ENCODE assay signal across 19 cellular contexts in the genomic region with DNA sequence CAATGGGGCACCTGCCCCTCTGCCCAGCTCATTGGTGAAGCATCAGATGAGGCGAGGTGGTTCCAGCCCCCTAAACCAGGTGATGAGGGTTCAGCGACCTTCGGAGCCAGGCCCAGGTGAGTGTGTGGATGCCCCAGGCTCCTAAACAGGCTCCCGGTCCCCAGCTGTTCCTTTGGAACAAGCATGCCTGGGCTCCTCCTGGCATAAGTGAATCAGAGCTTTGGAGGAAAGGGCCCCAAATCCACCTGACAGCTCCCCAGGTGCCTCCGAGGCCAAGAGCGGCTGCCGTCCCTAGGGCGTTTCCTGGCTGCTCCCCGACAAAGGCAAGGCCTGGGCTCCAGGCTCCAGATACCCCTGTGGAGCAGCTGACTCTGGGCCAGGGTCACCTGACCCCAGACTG.
DNase-seq lines count a peak whose midpoint lies in the region; ATAC-seq, FAIRE-seq and TF ChIP-seq lines count a peak whose summit lies in the region.
"Had no signal": no experiment of that assay in that cellular context is flagged by ENCODE, and none has a peak within 500 bp of the region (broad histone marks: within the 10 kb centered on the region; RNA-seq: fewer than 3 reads in every experiment).

No MANE protein-coding gene starts in this region.

- H3K27me3 Mint-ChIP-seq in GM23338 (ENCODE audit: insufficient read depth, low read depth, poor library complexity), result peaks cover 19% of the 10 kb centered on the region

- H4K20me1 ChIP-seq in GM23338 (replicated peaks; ENCODE audit: insufficient read depth) (no peaks in the 10 kb centered on the region; the same call in 1 of the 2 replicates), keratinocyte (ENCODE audit: control insufficient read depth, extremely low read depth, insufficient read depth, low read length) (no peaks in the 10 kb centered on the region)

- no peak overlapping the region for H3K9ac ChIP-seq in keratinocyte (ENCODE audit: control insufficient read depth, extremely low read depth, insufficient read depth, low read length)

- peaks cover 3% of the 10 kb centered on the region for H3K9me1 ChIP-seq in keratinocyte (ENCODE audit: control insufficient read depth, extremely low read depth, insufficient read depth, low read length)

- H3K36me3 ChIP-seq in GM23338 (ENCODE audit: insufficient read depth) (no peaks in the 10 kb centered on the region), keratinocyte (ENCODE audit: control insufficient read depth in 2 of 2, extremely low read depth in 1 of 2, insufficient read depth in 2 of 2, low read length in 2 of 2) (no peaks in the 10 kb centered on the region), thyroid gland (no peaks in the 10 kb centered on the region), ovary (no peaks in the 10 kb centered on the region)
- H3K36me3 ChIP-seq: BE2C had no signal

- H3K79me2 ChIP-seq in GM23338 (replicated peaks; ENCODE audit: insufficient read depth), result no peaks in the 10 kb centered on the region
- no peaks in the 10 kb centered on the region for H3K79me2 ChIP-seq in keratinocyte (ENCODE audit: control insufficient read depth, insufficient read depth, low read length)

- no peaks in the 10 kb centered on the region for H3F3A ChIP-seq in GM23338 (replicated peaks; ENCODE audit: low read depth)

- no peaks in the 10 kb centered on the region for H3K27me3 ChIP-seq in GM23338 (ENCODE audit: insufficient read depth)
- H3K27me3 ChIP-seq in keratinocyte (ENCODE audit: control insufficient read depth, extremely low read depth, insufficient read depth, low read length), result peaks cover 7% of the 10 kb centered on the region
- no peaks in the 10 kb centered on the region for H3K27me3 ChIP-seq in thyroid gland
- no peaks in the 10 kb centered on the region for H3K27me3 ChIP-seq in ovary
- H3K27me3 ChIP-seq: BE2C had no signal

- H3K36me3 Mint-ChIP-seq in GM23338 (ENCODE audit: low read depth), result no peaks in the 10 kb centered on the region; the same call in 2 of the 3 replicates

- H3K4me3 ChIP-seq in GM23338 (no peak overlapping the region), keratinocyte (ENCODE audit: control insufficient read depth in 2 of 3, extremely low read depth in 1 of 3, insufficient read depth in 2 of 3, low read depth in 1 of 3, low read length in 3 of 3) (no peak overlapping the region), thyroid gland (replicated peaks in 1 of 3) (no peak overlapping the region), ovary (no peak overlapping the region)
- H3K4me3 ChIP-seq: A549 had no signal

- no peak for TF ChIP-seq POLR2A in thyroid gland (IDR thresholded peaks at IDR 0.05)
- TF ChIP-seq POLR2A in ovary (IDR thresholded peaks at IDR 0.05), result no peak

- no peak for TF ChIP-seq EP300 in ovary (IDR thresholded peaks at IDR 0.05)

- no peaks in the 10 kb centered on the region for H3K9me2 ChIP-seq in GM23338 (ENCODE audit: insufficient read depth)

- no peak overlapping the region for H3K27ac Mint-ChIP-seq in GM23338
- H3K27ac Mint-ChIP-seq: HFFc6 had no signal

- dilution Hi-C loops in keratinocyte (cut with MboI; ENCODE audit: extremely low pct_ligation_motif_present, low sequenced_read_pairs), result no loop called here

- H3K4me2 ChIP-seq in GM23338, result no peak overlapping the region
- peak overlapping the region; percentile 43 for H3K4me2 ChIP-seq in keratinocyte (ENCODE audit: control insufficient read depth, extremely low read depth, insufficient read depth, low read depth, low read length)
- H3K4me2 ChIP-seq: A549 had no signal

- intact Hi-C loops in thyroid gland (cut with DNase I) (no loop called here), ovary (cut with DNase I) (no loop called here)

- H3K9me3 ChIP-seq in keratinocyte (ENCODE audit: control insufficient read depth, low read depth, low read length) (no peaks in the 10 kb centered on the region), thyroid gland (no peaks in the 10 kb centered on the region), ovary (no peaks in the 10 kb centered on the region)
- H3K9me3 ChIP-seq: A549, BE2C had no signal

- H3K27ac ChIP-seq in GM23338 (ENCODE audit: low read depth) (no peak overlapping the region), caudate nucleus (ENCODE audit: low read depth, low read length) (peak overlapping the region; percentile 44), keratinocyte (ENCODE audit: control insufficient read depth, insufficient read depth, low read length) (no peak overlapping the region), thyroid gland (no peak overlapping the region), ovary (no peak overlapping the region)
- H3K27ac ChIP-seq: A549 had no signal

- H3K4me3 Mint-ChIP-seq in GM23338, result no peak overlapping the region
- H3K4me3 Mint-ChIP-seq: HFFc6 had no signal

- H3K4me1 ChIP-seq in GM23338 (ENCODE audit: insufficient read depth) (no peaks in the 10 kb centered on the region), keratinocyte (ENCODE audit: control insufficient read depth, extremely low read depth, insufficient read depth, low read length) (peaks cover 66% of the 10 kb centered on the region), thyroid gland (peaks cover 0 to 20% of the 10 kb centered on the region in 2 donors), ovary (ENCODE audit: insufficient read depth) (no peaks in the 10 kb centered on the region)
- H3K4me1 ChIP-seq: A549 had no signal

- peaks cover 18% of the 10 kb centered on the region for H3K4me1 Mint-ChIP-seq in GM23338

- in situ Hi-C loops in G401 (cut with HindIII; ENCODE audit: low sequenced_read_pairs), result no loop called here

- peak; percentile 75 for FAIRE-seq in keratinocyte (lab: Jason Lieb, UNC)
- FAIRE-seq: A549, GM12892, HepG2, HTR-8/SVneo had no signal

- peak; percentile 21 for ATAC-seq in GM23338
- ATAC-seq: A549, HepG2 had no signal

- no CpG with 5 or more reads among the region's 9 CpGs for WGBS in thyroid gland, 2 donors
- WGBS in ovary, 3 donors, result 93 to 96% (median 95%) methylated on average over 9 of the region's 9 CpGs

- DNase-seq in GM23338 (ENCODE audit: low spot score) (no peak), NCI-H2171 (lab: John Stamatoyannopoulos, UW) (peak; percentile 45), caudate nucleus (lab: John Stamatoyannopoulos, UW) (no peak), keratinocyte (ENCODE audit: low read depth, low spot score) (peak; percentile 48), thyroid gland (no peak), ovary (no peak), G401 (ENCODE audit: low spot score) (no peak)
- DNase-seq in activated T-cell treated with anti-CD3 and anti-CD28 coated beads, Interleukin-2, amount 50 U/mL, for 48 hours, result no peak
- DNase-seq: BE2C, DMS79 treated with DMSO at 0.1 percent for 48 hours, EL, GDM1, GOT3, HCEC 1CT, HFFc6 had no signal

- H2AFZ ChIP-seq in GM23338, result no peak overlapping the region
- no peak overlapping the region for H2AFZ ChIP-seq in keratinocyte (ENCODE audit: control insufficient read depth, low read length)

- no peaks in the 10 kb centered on the region for H3K9me3 Mint-ChIP-seq in GM23338
- H3K9me3 Mint-ChIP-seq: HFFc6 had no signal

- TF ChIP-seq CTCF in GM23338 (conservative IDR thresholded peaks at IDR 0.05; ENCODE audit: low read depth in 2 of 2) (no peak), keratinocyte (optimal IDR thresholded peaks at IDR 0.05 in 1 of 3, IDR thresholded peaks at IDR 0.05 in 1 of 3, conservative IDR thresholded peaks at IDR 0.05 in 1 of 3; ENCODE audit: extremely low read depth in 1 of 3, insufficient read depth in 2 of 3, low read length in 3 of 3) (no peak), thyroid gland (IDR thresholded peaks at IDR 0.05) (no peak), ovary (IDR thresholded peaks at IDR 0.05) (no peak)

TF ChIP-seq in GM23338, 12 proteins besides CTCF, POLR2A, EP300 and RAD21 (continues in another document):
- TF ChIP-seq JUNB (IDR thresholded peaks at IDR 0.05; ENCODE audit: unreplicated experiment) (no peak), EZH2 (IDR thresholded peaks at IDR 0.05; ENCODE audit: low read depth, unreplicated experiment) (no peak)

Comparison
In these comparisons a context has a peak if more than half of its experiments do, and no peak if none do; other contexts are left out.
1. DNase-seq: peak in NCI-H2171 (single experiment) and keratinocyte (single experiment); none in GM23338 (single experiment), caudate nucleus (0 of 61), activated T-cell treated with anti-CD3 and anti-CD28 coated beads, Interleukin-2, amount 50 U/mL, for 48 hours (0 of 2), thyroid gland (0 of 2), ovary (0 of 5) and G401 (single experiment).